In genomic region chr21:45947296-45947695, GRCh38 we compare ENCODE assay signal across 1 cellular context.
TF ChIP-seq lines count a peak whose summit lies in the region.

No MANE protein-coding gene starts in this region.

TF ChIP-seq in H1, 55 proteins besides CTCF, POLR2A, EP300 and RAD21:
- TF ChIP-seq RNF2 (IDR thresholded peaks at IDR 0.05; ENCODE audit: borderline replicate concordance, low read depth, low read length, missing control alignments, poor library complexity, severe bottlenecking) = no peak
- 0 out of 2 replicates have a peak, but pooled peaks have one; percentile 25 for TF ChIP-seq E2F6 (IDR thresholded peaks at IDR 0.05)
